Comparison of ENCODE assay signal across 9 cellular contexts in the genomic region with DNA sequence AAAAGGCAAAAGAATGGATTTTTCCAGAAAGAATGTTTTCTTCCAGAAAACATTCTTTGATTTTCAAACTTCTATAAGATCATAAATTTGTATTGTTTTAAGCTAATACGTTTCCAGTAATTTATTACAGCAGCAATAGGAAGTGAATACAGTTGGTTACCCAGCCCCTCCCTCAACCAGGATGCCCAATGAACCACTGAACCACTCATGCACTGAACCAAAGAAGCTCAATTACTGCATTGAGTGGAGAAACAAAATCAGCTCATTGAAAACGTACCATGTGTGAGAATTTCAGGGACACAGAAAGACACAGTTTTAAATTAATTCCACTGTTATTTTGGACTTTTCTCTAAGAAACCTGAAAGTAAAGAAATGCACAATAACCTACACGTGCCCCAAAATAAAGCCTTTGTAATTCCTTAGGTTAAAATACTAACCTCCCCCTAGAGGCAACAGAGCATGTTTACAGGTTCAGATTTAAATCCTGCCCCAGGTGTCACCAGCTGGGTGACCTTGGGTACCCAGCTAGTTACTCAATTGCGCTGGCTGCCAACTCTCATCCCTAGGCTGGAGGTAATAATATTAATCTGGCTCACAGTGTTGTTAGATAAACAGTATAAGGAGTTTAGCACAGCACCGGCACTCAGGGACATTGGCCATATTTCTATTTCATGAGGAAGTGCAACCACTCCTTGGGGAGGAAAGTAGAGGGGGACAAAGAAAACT.
DNase-seq lines count a peak whose midpoint lies in the region; ATAC-seq and TF ChIP-seq lines count a peak whose summit lies in the region.
"Had no signal": no experiment of that assay in that cellular context is flagged by ENCODE, and none has a peak within 500 bp of the region (broad histone marks: within the 10 kb centered on the region; RNA-seq: fewer than 3 reads in every experiment).

No MANE protein-coding gene starts in this region.

- 9 to 19% methylated on average over 5 of the region's 5 CpGs for WGBS in aorta, 2 donors

- peaks cover 0 to 90% (median 62%) of the 10 kb centered on the region in 4 donors for H3K4me1 ChIP-seq in tibial artery
- peaks cover 9 to 18% of the 10 kb centered on the region in 2 donors for H3K4me1 ChIP-seq in aorta (ENCODE audit: control insufficient read depth in 1 of 2, insufficient read depth in 2 of 2, low read length in 2 of 2)

- peak; percentile 3 for DNase-seq in NCI-H748 (lab: John Stamatoyannopoulos, UW; ENCODE audit: unreplicated experiment)
- no peak for DNase-seq in NCI-H748 treated with DMSO at 0.1 percent for 48 hours (lab: John Stamatoyannopoulos, UW)
- DNase-seq in NCI-H2171 (lab: John Stamatoyannopoulos, UW), result peak; percentile 13
- DNase-seq in fibroblast of mammary gland (ENCODE audit: low read depth), result no peak
- no peak for DNase-seq in tibial artery
- DNase-seq in middle frontal gyrus (ENCODE audit: extremely low spot score, low spot score), result no peak
- no peak for DNase-seq in aorta
- DNase-seq: activated CD4-positive, alpha-beta T cell treated with anti-CD3 and anti-CD28 coated beads, Interleukin-2, amount 50 U/mL, for 4 hours had no signal

- ATAC-seq in HG02623 (IDR thresholded peaks at IDR 0.05; ENCODE audit: unreplicated experiment) (no peak), aorta (ENCODE audit: low FRiP score) (no peak)

- H3K4me3 ChIP-seq in fibroblast of mammary gland (ENCODE audit: control insufficient read depth, low read depth, low read length) (no peak overlapping the region), tibial artery (no peak overlapping the region), aorta (ENCODE audit: low read length in 2 of 2) (no peak overlapping the region)

- H3K27ac ChIP-seq in tibial artery (peak overlapping the region; percentile 49 to 78), aorta (ENCODE audit: low read depth in 1 of 2, low read length in 2 of 2) (peak overlapping the region in 1 of 2 donors; percentile 70)

- TF ChIP-seq CTCF in fibroblast of mammary gland (conservative IDR thresholded peaks at IDR 0.05; ENCODE audit: control insufficient read depth, insufficient read depth, low read depth, low read length), result peak; percentile 33
- TF ChIP-seq CTCF in tibial artery (IDR thresholded peaks at IDR 0.05), result peak; percentile 16 to 26

- H3K9me3 ChIP-seq in tibial artery, result no peaks in the 10 kb centered on the region
- no peaks in the 10 kb centered on the region for H3K9me3 ChIP-seq in aorta (ENCODE audit: control insufficient read depth, low read length)

- H3K36me3 ChIP-seq in tibial artery, result no peaks in the 10 kb centered on the region
- H3K36me3 ChIP-seq in aorta (ENCODE audit: control insufficient read depth in 1 of 2, insufficient read depth in 2 of 2, low read length in 1 of 2), result no peaks in the 10 kb centered on the region

- no peaks in the 10 kb centered on the region for H3K27me3 ChIP-seq in tibial artery
- H3K27me3 ChIP-seq in aorta (ENCODE audit: control insufficient read depth in 1 of 2, insufficient read depth in 2 of 2, low read length in 1 of 2), result no peaks in the 10 kb centered on the region

- intact Hi-C loops in tibial artery (cut with DNase I; ENCODE audit: low total_unique reads) (no loop called here), aorta (cut with DNase I) (no loop called here)

Comparison
In these comparisons a context has a peak if more than half of its experiments do, and no peak if none do; other contexts are left out.
1. DNase-seq: peak in NCI-H748 (single experiment) and NCI-H2171 (single experiment); none in NCI-H748 treated with DMSO at 0.1 percent for 48 hours (single experiment), fibroblast of mammary gland (single experiment), tibial artery (0 of 2), middle frontal gyrus (single experiment) and aorta (0 of 2).